ENCODE assay signal across 8 cellular contexts in genomic region chr19:42132030-42132628, GRCh38. TPM values are rescaled to one million over a fixed set of nuclear protein-coding genes. Genes with fewer than 3 reads are reported as not detected.
A peak's percentile ranks its signal among the peaks of the same experiment; 100 is the strongest.
DNase-seq lines count a peak whose midpoint lies in the region; ATAC-seq and TF ChIP-seq lines count a peak whose summit lies in the region.

Gene POU2F2 (minus strand): TSS chr19:42132446. CDS start chr19:42132411, 35 bp downstream.

- H3K4me1 Mint-ChIP-seq in activated T-helper 2 cell treated with anti-CD3 and anti-CD28 coated beads, Interferon-gamma antibody, Interleukin-2, Interleukin-4, amounts not matched to agents 10 μg/mL and 5 μg/mL and 100 μg/mL, durations not matched to agents 14 hours and 24 hours and 36 hours (ENCODE audit: low read depth) = peaks cover 49% of the 10 kb centered on the region

- DNase-seq in AG04450 (ENCODE audit: low read depth, low spot score) (no peak), heart right ventricle (peak; percentile 23 to 45), 8988T (no peak), occipital lobe (lab: John Stamatoyannopoulos, UW) (no peak)
- DNase-seq in activated T-helper 2 cell treated with anti-CD3 and anti-CD28 coated beads, Interferon-gamma antibody, Interleukin-2, Interleukin-4, amounts not matched to agents 10 μg/mL and 5 μg/mL and 100 μg/mL, durations not matched to agents 14 hours and 24 hours and 36 hours (ENCODE audit: low spot score) = peak; percentile 82
- DNase-seq in stimulated activated CD4-positive, alpha-beta T cell treated with anti-CD3 and anti-CD28 coated beads, Interleukin-12 subunit alpha, Interleukin-12 subunit beta, amount 100 ng/mL, for 48 hours (ENCODE audit: low read depth in 2 of 3, low spot score in 1 of 3) = peak; percentile 62 to 74 (median 65)

- H3K9me3 Mint-ChIP-seq in activated T-helper 2 cell treated with anti-CD3 and anti-CD28 coated beads, Interferon-gamma antibody, Interleukin-2, Interleukin-4, amounts not matched to agents 10 μg/mL and 5 μg/mL and 100 μg/mL, durations not matched to agents 14 hours and 24 hours and 36 hours = no peaks in the 10 kb centered on the region

- peak within 1 kb of the TSS; percentile 91 for H3K27ac Mint-ChIP-seq in activated T-helper 2 cell treated with anti-CD3 and anti-CD28 coated beads, Interferon-gamma antibody, Interleukin-2, Interleukin-4, amounts not matched to agents 10 μg/mL and 5 μg/mL and 100 μg/mL, durations not matched to agents 14 hours and 24 hours and 36 hours

- TF ChIP-seq CTCF in AG04450 (IDR thresholded peaks at IDR 0.05; ENCODE audit: low read depth, low read length) = no peak
- no peak for TF ChIP-seq CTCF in OCI-LY1 (IDR thresholded peaks at IDR 0.05; ENCODE audit: low read length)
- no peak for TF ChIP-seq CTCF in heart right ventricle (IDR thresholded peaks at IDR 0.05)

- H3K36me3 ChIP-seq in OCI-LY1 (ENCODE audit: insufficient read depth, low read length) (no peaks in the 10 kb centered on the region), heart right ventricle (no peaks in the 10 kb centered on the region)

- H3K4me2 ChIP-seq in OCI-LY1 (ENCODE audit: low read length) = peak within 1 kb of the TSS; percentile 95

- H3K9me3 ChIP-seq in AG04450 (ENCODE audit: control insufficient read depth, insufficient read depth, low read length) (no peaks in the 10 kb centered on the region; the same call in 1 of the 2 replicates), OCI-LY1 (ENCODE audit: low read length) (no peaks in the 10 kb centered on the region), heart right ventricle (no peaks in the 10 kb centered on the region)

- H3K27me3 Mint-ChIP-seq in activated T-helper 2 cell treated with anti-CD3 and anti-CD28 coated beads, Interferon-gamma antibody, Interleukin-2, Interleukin-4, amounts not matched to agents 10 μg/mL and 5 μg/mL and 100 μg/mL, durations not matched to agents 14 hours and 24 hours and 36 hours (ENCODE audit: low read depth) = no peaks in the 10 kb centered on the region

- intact Hi-C loops in activated T-helper 2 cell treated with anti-CD3 and anti-CD28 coated beads, Interferon-gamma antibody, Interleukin-2, Interleukin-4, amounts not matched to agents 10 μg/mL and 5 μg/mL and 100 μg/mL, durations not matched to agents 14 hours and 24 hours and 36 hours (cut with micrococcal nuclease) = loop anchor here (1.0 to 5.0 kb wide), 6 partner anchors 10 to 165 kb away; partner anchors contain the start of genes GSK3A and ZNF526
- intact Hi-C loops in heart right ventricle (cut with DNase I) = loop anchor here (2.0 to 10.0 kb wide), 7 partner anchors 50 to 193 kb away; partner anchors contain the start of genes MEGF8 (in 6 of the 10) and TMEM145 (in 1 of the 10)

- H3K27ac ChIP-seq in AG04450 (ENCODE audit: low read depth, low read length) (no peak within 1 kb of the TSS), OCI-LY1 (ENCODE audit: low read depth, low read length, poor library complexity, severe bottlenecking) (peak within 1 kb of the TSS; percentile 96), heart right ventricle (peak within 1 kb of the TSS in 1 of 10 donors; percentile 64)

- H3K4me3 Mint-ChIP-seq in activated T-helper 2 cell treated with anti-CD3 and anti-CD28 coated beads, Interferon-gamma antibody, Interleukin-2, Interleukin-4, amounts not matched to agents 10 μg/mL and 5 μg/mL and 100 μg/mL, durations not matched to agents 14 hours and 24 hours and 36 hours (ENCODE audit: low read depth) = peak within 1 kb of the TSS; percentile 92

- no peaks in the 10 kb centered on the region for H4K20me1 ChIP-seq in OCI-LY1 (ENCODE audit: insufficient read depth, low read length)

- H3K4me1 ChIP-seq in OCI-LY1 (ENCODE audit: insufficient read depth, low read length, severe bottlenecking) (peaks cover 75% of the 10 kb centered on the region), heart right ventricle (peaks cover 0 to 45% (median 14%) of the 10 kb centered on the region in 9 donors)

- H3K9ac ChIP-seq in OCI-LY1 (ENCODE audit: low read length) = peak within 1 kb of the TSS; percentile 81

- WGBS in heart right ventricle, 2 donors = 5 to 6% methylated on average over 16 of the region's 16 CpGs

- H3F3A ChIP-seq in OCI-LY1 (ENCODE audit: insufficient read depth, low read length) = no peaks in the 10 kb centered on the region; the same call in 1 of the 2 replicates

- 0 out of 2 replicates have a peak, but pooled peaks cover 6% of the 10 kb centered on the region for H3K79me2 ChIP-seq in OCI-LY1 (ENCODE audit: insufficient read depth, low read length)

- peak; percentile 28 for ATAC-seq in GM21447 (IDR thresholded peaks at IDR 0.05; ENCODE audit: unreplicated experiment)
- ATAC-seq in heart right ventricle = peak in 7 of 8 donors; percentile 15 to 60 (median 42)

- POLR2A ChIA-PET in AG04450 (lab: Yijun Ruan, JAX) = no interaction called here

- no peak within 1 kb of the TSS for H2AFZ ChIP-seq in OCI-LY1 (ENCODE audit: low read length)

- no peaks in the 10 kb centered on the region for H3K9me2 ChIP-seq in OCI-LY1 (ENCODE audit: low read depth, low read length)

- CTCF ChIA-PET in AG04450 (lab: Charles Lee) = interaction anchor here (0.5 to 3.1 kb wide), 20 partner anchors 8 to 268 kb away, joined by 3 to 28 read pairs (median 6); no protein-coding TSS in a partner anchor

- H3K36me3 Mint-ChIP-seq in activated T-helper 2 cell treated with anti-CD3 and anti-CD28 coated beads, Interferon-gamma antibody, Interleukin-2, Interleukin-4, amounts not matched to agents 10 μg/mL and 5 μg/mL and 100 μg/mL, durations not matched to agents 14 hours and 24 hours and 36 hours (ENCODE audit: low read depth) = peaks cover 10% of the 10 kb centered on the region

- H3K27me3 ChIP-seq in AG04450 (ENCODE audit: control insufficient read depth, insufficient read depth, low read length) (peaks cover 9% of the 10 kb centered on the region), OCI-LY1 (ENCODE audit: insufficient read depth, low read length) (no peaks in the 10 kb centered on the region), heart right ventricle (peaks cover 0 to 73% (median 48%) of the 10 kb centered on the region in 7 donors)

- H3K4me3 ChIP-seq in AG04450 (ENCODE audit: low read depth, low read length) (peak within 1 kb of the TSS; percentile 60), OCI-LY1 (ENCODE audit: low read depth, low read length, poor library complexity, severe bottlenecking) (peak within 1 kb of the TSS; percentile 77), heart right ventricle (peak within 1 kb of the TSS; percentile 5 to 58 (median 29))

RNA-seq across cellular contexts. Expression of gene POU2F2, which starts in this region (rescaled TPM):
- polyA plus RNA-seq in AG04450 (2011; rRNA removed) (1.9 and 2.6 TPM in 2 replicates), heart right ventricle (under 1 TPM; 0.28 to 0.37 TPM)
- 1.2 and 2.6 TPM in 2 replicates for polyA minus RNA-seq in AG04450 (2011; rRNA and poly(A)+ RNA removed)
- total RNA-seq in activated T-helper 2 cell treated with anti-CD3 and anti-CD28 coated beads, Interferon-gamma antibody, Interleukin-2, Interleukin-4, amounts not matched to agents 10 μg/mL and 5 μg/mL and 100 μg/mL, durations not matched to agents 14 hours and 24 hours and 36 hours = 48.6 and 49.5 TPM in 2 replicates
- total RNA-seq in heart right ventricle (1 to 10 TPM in 1 of 10 donors, under 1 TPM in 9; 0.51 to 3.8 (median 0.70) TPM), occipital lobe (3.0 TPM)

Comparison
In these comparisons a context has a peak if more than half of its experiments do, and no peak if none do; other contexts are left out.
1. RNA of gene POU2F2 (total RNA-seq): 48.6 to 49.5 TPM in activated T-helper 2 cell treated with anti-CD3 and anti-CD28 coated beads, Interferon-gamma antibody, Interleukin-2, Interleukin-4, amounts not matched to agents 10 μg/mL and 5 μg/mL and 100 μg/mL, durations not matched to agents 14 hours and 24 hours and 36 hours; 3.0 TPM in occipital lobe (single experiment) and 0.51 to 3.8 TPM in heart right ventricle; every median in the first group is over 10 times any median in the second.
2. DNase-seq: peak in activated T-helper 2 cell treated with anti-CD3 and anti-CD28 coated beads, Interferon-gamma antibody, Interleukin-2, Interleukin-4, amounts not matched to agents 10 μg/mL and 5 μg/mL and 100 μg/mL, durations not matched to agents 14 hours and 24 hours and 36 hours (single experiment), heart right ventricle (2 of 2) and stimulated activated CD4-positive, alpha-beta T cell treated with anti-CD3 and anti-CD28 coated beads, Interleukin-12 subunit alpha, Interleukin-12 subunit beta, amount 100 ng/mL, for 48 hours (3 of 3); none in AG04450 (single experiment), 8988T (single experiment) and occipital lobe (single experiment).
3. Peak in every context shown above with its lines, with median percentiles within 50 percentile points of each other: H3K4me3 ChIP-seq.